13 cellular contexts compared by ENCODE assay signal in the genomic region with DNA sequence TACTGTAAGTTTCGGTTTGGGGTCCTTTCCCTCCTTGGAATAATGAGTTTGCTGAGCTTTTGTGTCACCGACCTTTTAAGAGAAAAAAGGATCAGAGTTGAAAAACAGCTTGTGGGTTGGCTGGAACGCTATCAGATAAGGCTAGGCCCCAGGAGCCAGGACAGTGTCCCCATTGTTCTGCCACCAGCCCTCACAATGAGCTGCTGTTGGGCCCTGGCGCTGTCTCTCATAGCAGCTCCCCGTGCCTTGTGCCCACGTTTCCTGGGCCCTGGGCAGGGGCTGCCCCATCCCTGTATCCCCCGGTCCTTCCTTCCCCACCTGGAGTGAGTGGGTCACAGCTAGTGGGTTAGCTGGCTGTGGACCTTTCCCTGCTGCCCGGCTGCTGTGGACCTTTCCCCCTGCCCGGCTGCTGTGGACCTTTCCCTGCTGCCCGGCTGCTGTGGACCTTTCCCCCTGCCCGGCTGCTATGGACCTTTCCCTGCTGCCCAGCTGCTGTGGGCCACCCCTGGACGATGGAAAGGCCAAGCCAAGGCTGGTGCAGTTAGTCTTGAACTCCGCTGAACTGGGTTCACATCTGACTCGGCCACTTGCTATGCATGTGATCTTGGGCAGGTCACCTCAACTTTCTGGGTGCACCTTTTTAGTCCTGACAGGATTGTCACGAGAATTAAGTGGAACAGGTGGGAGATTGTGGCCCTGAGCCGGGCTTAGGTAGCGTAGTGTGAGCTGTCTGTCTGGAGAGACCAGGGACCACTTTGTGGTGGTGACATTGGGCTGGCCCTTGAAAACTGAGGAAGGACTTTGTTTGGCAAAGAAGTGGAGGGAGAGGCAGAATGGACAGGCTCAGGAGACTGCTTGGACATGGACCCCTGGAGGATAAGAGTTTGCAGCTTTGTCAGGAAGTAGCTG.
DNase-seq lines count a peak whose midpoint lies in the region; ATAC-seq and TF ChIP-seq lines count a peak whose summit lies in the region.
"Had no signal": no experiment of that assay in that cellular context is flagged by ENCODE, and none has a peak within 500 bp of the region (broad histone marks: within the 10 kb centered on the region; RNA-seq: fewer than 3 reads in every experiment).

No MANE protein-coding gene starts in this region.

- DNase-seq in Caco-2 (no peak), amygdala (lab: John Stamatoyannopoulos, UW) (peak in 49 of 56 donors; percentile 15 to 89 (median 62)), islet precursor cell (peak; percentile 86), putamen (ENCODE audit: low spot score) (peak; percentile 90), psoas muscle (no peak), NCI-H2171 (lab: John Stamatoyannopoulos, UW) (no peak)
- DNase-seq: activated CD4-positive, alpha-beta memory T cell treated with anti-CD3 and anti-CD28 coated beads for 36 hours; activated naive CD4-positive, alpha-beta T cell treated with anti-CD3 and anti-CD28 coated beads, Interleukin-2, amount 50 U/mL, for 16 hours; AML-193; Karpas-422; NCI-H345 had no signal

- H3K27me3 ChIP-seq in Caco-2 (replicated peaks; ENCODE audit: control insufficient read depth, insufficient read depth, low read length) = no peaks in the 10 kb centered on the region
- H3K27me3 ChIP-seq in psoas muscle (ENCODE audit: insufficient read depth in 3 of 3, low read length in 2 of 3) = no peaks in the 10 kb centered on the region

- POLR2A ChIA-PET in Caco-2 (lab: Charles Lee) = interaction anchor here (0.6 kb wide), 1 partner anchor 183 kb away, joined by 9 read pairs; no protein-coding TSS in a partner anchor

- TF ChIP-seq CTCF in Caco-2 (IDR thresholded peaks at IDR 0.05; ENCODE audit: insufficient read depth in 1 of 2, low read depth in 1 of 2, low read length in 1 of 2, severe bottlenecking in 1 of 2, unreplicated experiment in 1 of 2) (no peak), psoas muscle (IDR thresholded peaks at IDR 0.05) (no peak)

- CTCF ChIA-PET in Caco-2 (lab: Charles Lee) = interaction anchor here (1.0 to 1.1 kb wide), 2 partner anchors 12 to 111 kb away, joined by 3 to 5 read pairs; no protein-coding TSS in a partner anchor

- no peaks in the 10 kb centered on the region for H3K27me3 Mint-ChIP-seq in Caco-2 (ENCODE audit: insufficient read depth, unreplicated experiment)
- H3K27me3 Mint-ChIP-seq: activated CD4-positive, alpha-beta memory T cell treated with anti-CD3 and anti-CD28 coated beads for 36 hours had no signal

- H3K36me3 Mint-ChIP-seq in Caco-2 (ENCODE audit: insufficient read depth, unreplicated experiment) = no peaks in the 10 kb centered on the region
- H3K36me3 Mint-ChIP-seq: activated CD4-positive, alpha-beta memory T cell treated with anti-CD3 and anti-CD28 coated beads for 36 hours had no signal

- H3K9me3 ChIP-seq in Caco-2 = no peaks in the 10 kb centered on the region
- H3K9me3 ChIP-seq in psoas muscle = no peaks in the 10 kb centered on the region

- peak overlapping the region; percentile 32 for H3K27ac Mint-ChIP-seq in Caco-2 (ENCODE audit: unreplicated experiment)
- H3K27ac Mint-ChIP-seq: activated CD4-positive, alpha-beta memory T cell treated with anti-CD3 and anti-CD28 coated beads for 36 hours had no signal

- H3K4me3 Mint-ChIP-seq in Caco-2 (ENCODE audit: unreplicated experiment) = no peak overlapping the region
- H3K4me3 Mint-ChIP-seq: activated CD4-positive, alpha-beta memory T cell treated with anti-CD3 and anti-CD28 coated beads for 36 hours had no signal

- H3K36me3 ChIP-seq in Caco-2 (ENCODE audit: control insufficient read depth, insufficient read depth, low read length) = no peaks in the 10 kb centered on the region
- no peaks in the 10 kb centered on the region for H3K36me3 ChIP-seq in psoas muscle (ENCODE audit: insufficient read depth in 1 of 2, low read depth in 1 of 2)

- H3K27ac ChIP-seq in psoas muscle = no peak overlapping the region

- 59 to 78% (median 69%) methylated on average over 17 of the region's 17 CpGs for WGBS in psoas muscle, 3 donors

- H3K4me1 Mint-ChIP-seq in Caco-2 (ENCODE audit: low read depth, unreplicated experiment) = peaks cover 5% of the 10 kb centered on the region

- intact Hi-C loops in Caco-2 (cut with micrococcal nuclease; ENCODE audit: unreplicated experiment) (no loop called here), psoas muscle (cut with DNase I) (no loop called here)

- peaks cover 13% of the 10 kb centered on the region; the same call in 1 of the 2 replicates for H3K4me1 ChIP-seq in Caco-2
- peaks cover 87% of the 10 kb centered on the region for H3K4me1 ChIP-seq in psoas muscle

- BruUV-seq in Caco-2 (replicated peaks; lab: Mats Ljungman, UMichigan) = no TSS peak

- ATAC-seq in HG02763 (IDR thresholded peaks at IDR 0.05; ENCODE audit: unreplicated experiment) (no peak), psoas muscle (no peak), GM19467 (IDR thresholded peaks at IDR 0.05; ENCODE audit: unreplicated experiment) (no peak)

- H3K9me3 Mint-ChIP-seq in Caco-2 (ENCODE audit: unreplicated experiment) = no peaks in the 10 kb centered on the region
- H3K9me3 Mint-ChIP-seq: activated CD4-positive, alpha-beta memory T cell treated with anti-CD3 and anti-CD28 coated beads for 36 hours had no signal

- H3K4me3 ChIP-seq in Caco-2 (ENCODE audit: low read depth, low read length) = no peak overlapping the region
- no peak overlapping the region for H3K4me3 ChIP-seq in psoas muscle

Comparison
In these comparisons a context has a peak if more than half of its experiments do, and no peak if none do; other contexts are left out.
1. DNase-seq: peak in amygdala (49 of 56), islet precursor cell (single experiment) and putamen (single experiment); none in Caco-2 (0 of 2), psoas muscle (0 of 2) and NCI-H2171 (single experiment).